In the genomic region with DNA sequence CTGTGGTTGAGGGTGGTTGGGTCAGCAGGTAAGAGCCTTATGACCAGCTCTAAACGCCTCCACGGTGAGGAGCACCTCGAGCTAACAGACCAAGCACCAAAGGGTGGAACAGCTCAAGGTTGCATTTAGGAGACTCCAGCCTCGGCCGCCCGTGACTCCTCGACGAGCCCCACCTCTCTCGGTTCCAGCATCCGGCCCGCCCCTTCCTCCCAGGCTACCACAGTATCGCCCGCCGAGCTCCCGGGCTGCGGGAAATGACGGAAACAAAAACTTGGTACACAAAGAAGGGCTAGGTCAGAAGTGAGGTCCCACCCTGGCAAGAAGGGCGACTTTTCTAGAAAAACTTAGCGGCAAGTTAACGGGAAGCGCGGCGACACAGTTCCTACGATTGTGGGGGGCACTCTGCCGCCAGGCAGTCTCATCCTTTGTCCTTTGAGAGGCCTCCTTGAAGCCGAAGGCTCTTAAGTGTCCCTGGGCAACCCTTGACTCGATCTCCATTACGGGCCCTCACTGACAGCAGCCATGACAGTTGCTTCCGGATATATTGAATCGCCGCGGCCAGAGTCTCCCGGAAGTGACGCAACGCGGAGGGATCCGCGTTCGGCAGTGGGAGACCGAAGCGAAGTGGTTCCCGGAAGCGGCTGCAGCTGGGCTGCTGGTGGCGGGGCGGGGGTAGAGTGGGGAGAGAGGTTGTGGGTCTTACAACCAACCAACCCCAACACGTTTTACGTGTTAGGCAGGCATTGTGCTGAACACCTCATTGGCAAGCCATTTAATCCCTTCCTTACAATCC, we compare ENCODE assay signal across 8 cellular contexts. TPM values are rescaled to one million over a fixed set of nuclear protein-coding genes. Genes with fewer than 3 reads are reported as not detected.
A peak's percentile ranks its signal among the peaks of the same experiment; 100 is the strongest.
DNase-seq lines count a peak whose midpoint lies in the region; ATAC-seq and TF ChIP-seq lines count a peak whose summit lies in the region.

No MANE protein-coding gene starts in this region.

- TF ChIP-seq CTCF in GM13977 (IDR thresholded peaks at IDR 0.05; ENCODE audit: extremely low read depth, insufficient read depth, missing control alignments) (no peak), adrenal gland (IDR thresholded peaks at IDR 0.05) (no peak)

- H3K4me3 ChIP-seq in adrenal gland: peak overlapping the region; percentile 8 to 78 (median 34)
- peak overlapping the region; percentile 92 to 98 (median 94) for H3K4me3 ChIP-seq in skeletal muscle tissue (ENCODE audit: low read length in 3 of 3)

- H3K4me1 Mint-ChIP-seq in T-cell: peaks cover 11% of the 10 kb centered on the region in 3 donors

- TF ChIP-seq POLR2A in adrenal gland (IDR thresholded peaks at IDR 0.05): peak; percentile 23 to 53

- POLR2A ChIA-PET in T-cell (lab: Charles Lee): interaction anchor here (0.6 to 2.2 kb wide), 6 partner anchors 13 to 472 kb away, joined by 3 to 18 read pairs (median 4); a partner anchor contains a TSS

- H3K9me3 ChIP-seq in adrenal gland (replicated peaks in 1 of 3): no peaks in the 10 kb centered on the region
- peaks cover 0 to 6% (median 6%) of the 10 kb centered on the region in 3 donors for H3K9me3 ChIP-seq in skeletal muscle tissue (ENCODE audit: control insufficient read depth in 3 of 3, low read length in 3 of 3)

- H3K4me3 Mint-ChIP-seq in T-cell: peak overlapping the region; percentile 92 to 97 (median 95)

- in situ Hi-C loops in GM13977 (cut with MboI; ENCODE audit: low pct_unique_long_range_greater_than_20kb, low sequenced_read_pairs, unreplicated experiment): no loop called here

- peaks cover 0 to 2% (median 0%) of the 10 kb centered on the region in 3 donors for H3K9me3 Mint-ChIP-seq in T-cell

- CTCF ChIA-PET in T-cell (lab: Charles Lee): interaction anchor here in 1 of 2 donors (0.9 to 2.3 kb wide), 3 partner anchors 40 to 396 kb away, joined by 3 to 9 read pairs (median 4); a partner anchor contains a TSS

- H3K36me3 Mint-ChIP-seq in T-cell: peaks cover 8% of the 10 kb centered on the region

- H3K27me3 ChIP-seq in adrenal gland: peaks cover 12% of the 10 kb centered on the region
- peaks cover 17 to 28% (median 21%) of the 10 kb centered on the region in 3 donors for H3K27me3 ChIP-seq in skeletal muscle tissue (ENCODE audit: control insufficient read depth in 3 of 3, insufficient read depth in 3 of 3, low read length in 3 of 3)

- ATAC-seq in HG02870 (IDR thresholded peaks at IDR 0.05; ENCODE audit: unreplicated experiment) (peak; percentile 91), T-cell (replicated peaks in 1 of 4) (peak; percentile 87 to 90 (median 88)), left ventricle myocardium superior (peak; percentile 99)

- intact Hi-C loops in adrenal gland (cut with DNase I): loop anchor here in 1 of 2 donors (5.0 kb wide), 1 partner anchor 37 kb away; no protein-coding TSS in a partner anchor
- intact Hi-C loops in left ventricle myocardium superior (cut with micrococcal nuclease): loop anchor here (5.0 kb wide), 1 partner anchor 37 kb away; no protein-coding TSS in a partner anchor

- H3K36me3 ChIP-seq in adrenal gland (replicated peaks in 1 of 2): no peaks in the 10 kb centered on the region
- no peaks in the 10 kb centered on the region for H3K36me3 ChIP-seq in skeletal muscle tissue (ENCODE audit: control insufficient read depth in 3 of 3, insufficient read depth in 3 of 3, low read length in 3 of 3)

- no peaks in the 10 kb centered on the region for H3K4me1 ChIP-seq in adrenal gland (replicated peaks in 1 of 2)
- H3K4me1 ChIP-seq in skeletal muscle tissue (ENCODE audit: control insufficient read depth in 3 of 3, insufficient read depth in 3 of 3, low read length in 3 of 3): peaks cover 3 to 11% (median 5%) of the 10 kb centered on the region in 3 donors

- H3K9ac ChIP-seq in skeletal muscle tissue (ENCODE audit: low read depth in 1 of 3, low read length in 3 of 3): peak overlapping the region; percentile 85 to 88 (median 85)

- H3K27ac Mint-ChIP-seq in T-cell: peak overlapping the region; percentile 97 to 98

- H3K27ac ChIP-seq in adrenal gland (peak overlapping the region; percentile 8 to 94 (median 89)), skeletal muscle tissue (ENCODE audit: low read depth, low read length) (peak overlapping the region; percentile 90)

- WGBS in adrenal gland, 4 donors: 1 to 3% (median 2%) methylated on average over 15 to 47 of the region's 47 CpGs

- H3K27me3 Mint-ChIP-seq in T-cell: peaks cover 29 to 32% of the 10 kb centered on the region in 2 donors

- peak; percentile 83 for DNase-seq in GM13977 (ENCODE audit: low spot score)
- DNase-seq in NCI-H1694 (lab: John Stamatoyannopoulos, UW): peak; percentile 82
- peak; percentile 83 to 94 (median 90) for DNase-seq in T-cell
- peak; percentile 89 to 98 (median 95) for DNase-seq in adrenal gland
- peak; percentile 96 for DNase-seq in left ventricle myocardium superior
- no peak for DNase-seq in islet precursor cell

RNA-seq across cellular contexts. Expression of a gene that starts 40.2 kb away (rescaled TPM):
- total RNA-seq in T-cell: 10 to 100 TPM; 17.7 to 22.8 (median 20.6) TPM
- total RNA-seq in adrenal gland: 10 to 100 TPM in 6 of 8 donors, 1 to 10 TPM in 2; 6.3 to 30.2 (median 16.3) TPM
- polyA plus RNA-seq in adrenal gland: 10 to 100 TPM in 2 of 3 donors, 1 to 10 TPM in 1; 7.8 to 12.1 (median 11.6) TPM
- 9.6 TPM for total RNA-seq in left ventricle myocardium superior
- 24.0 TPM for total RNA-seq in skeletal muscle tissue

RNA-seq across cellular contexts. Expression of a gene that starts 46.5 kb away (rescaled TPM):
- 1 to 10 TPM; 5.6 to 6.1 (median 5.9) TPM for total RNA-seq in T-cell
- 10 to 100 TPM in 1 of 8 donors, 1 to 10 TPM in 7; 4.1 to 10.7 (median 6.1) TPM for total RNA-seq in adrenal gland
- polyA plus RNA-seq in adrenal gland: 1 to 10 TPM; 3.4 to 6.5 (median 3.8) TPM
- total RNA-seq in left ventricle myocardium superior: 3.0 TPM
- total RNA-seq in skeletal muscle tissue: 5.2 TPM
